In the genomic region with DNA sequence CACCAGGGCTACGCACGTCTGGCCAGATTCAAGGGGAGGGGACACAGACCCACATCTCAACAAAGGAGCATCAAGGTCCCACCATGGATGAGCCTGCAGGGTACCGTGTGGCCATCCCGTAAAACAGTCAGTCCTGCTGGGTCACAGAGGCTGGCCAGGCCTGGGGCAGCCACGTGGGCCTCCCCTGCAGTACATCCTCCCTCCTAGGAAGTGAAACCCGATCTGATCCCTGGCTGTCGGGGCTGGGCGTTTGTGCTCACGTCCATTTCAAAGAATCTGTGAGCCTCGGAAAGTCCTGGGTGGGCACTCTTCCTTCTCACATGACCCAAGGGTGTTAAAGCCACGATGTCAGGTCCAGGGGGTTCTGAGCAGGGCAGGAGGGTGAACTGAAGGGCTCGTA, we compare ENCODE assay signal across 26 cellular contexts. TPM values are rescaled to one million over a fixed set of nuclear protein-coding genes. Genes with fewer than 3 reads are reported as not detected.
DNase-seq lines count a peak whose midpoint lies in the region; ATAC-seq and TF ChIP-seq lines count a peak whose summit lies in the region.
"Had no signal": no experiment of that assay in that cellular context is flagged by ENCODE, and none has a peak within 500 bp of the region (broad histone marks: within the 10 kb centered on the region; RNA-seq: fewer than 3 reads in every experiment).

No MANE protein-coding gene starts in this region.

- no peaks in the 10 kb centered on the region for H3K27me3 ChIP-seq in H7 (ENCODE audit: control insufficient read depth, insufficient read depth, low read length)
- H3K27me3 ChIP-seq: transverse colon had no signal

- peaks cover 11% of the 10 kb centered on the region for H3K9me3 Mint-ChIP-seq in WTC11

- CTCF ChIA-PET in WTC11 (lab: Charles Lee), result no interaction called here

- DNase-seq in Ammon's horn (ENCODE audit: low spot score), result peak; percentile 52
- DNase-seq in H7, result peak; percentile 68
- DNase-seq in WTC11 (ENCODE audit: low spot score), result no peak
- peak; percentile 39 for DNase-seq in medulla oblongata (ENCODE audit: extremely low spot score)
- DNase-seq in pons (ENCODE audit: low spot score), result no peak
- DNase-seq in NCI-H1417 treated with DMSO at 0.1 percent for 48 hours (lab: John Stamatoyannopoulos, UW), result no peak
- DNase-seq in NCI-H2081 (lab: John Stamatoyannopoulos, UW), result no peak
- DNase-seq: ACHN; activated CD4-positive, alpha-beta T cell treated with anti-CD3 and anti-CD28 coated beads for 1 hour; activated CD8-positive, alpha-beta T cell treated with anti-CD3 and anti-CD28 coated beads, Interleukin-2, amount 10 ng/mL, durations not matched to agents 7 days and 5 days; activated effector memory CD4-positive, alpha-beta T cell treated with Interleukin-2 at 50 U/mL for 16 hours; activated T-cell treated with anti-CD3 and anti-CD28 coated beads for 4 hours; DMS53; effector memory CD4-positive, alpha-beta T cell; erythroblast; mesendoderm; NCI-H2171; NCI-H510A treated with DMSO at 0.1 percent for 48 hours; NK-92 treated with Interleukin-12 subunit alpha and Interleukin-12 subunit beta, amount 100 ng/mL, for 24 hours; spleen; T-helper 17 cell; transverse colon had no signal

- H3K27me3 Mint-ChIP-seq in WTC11 (ENCODE audit: low read depth), result no peaks in the 10 kb centered on the region

- H3K27ac Mint-ChIP-seq in WTC11, result no peak overlapping the region
- H3K27ac Mint-ChIP-seq: activated CD8-positive, alpha-beta T cell treated with anti-CD3 and anti-CD28 coated beads, Interleukin-2, amount 10 ng/mL, durations not matched to agents 7 days and 5 days; activated naive CD8-positive, alpha-beta T cell; T-helper 17 cell had no signal

- peaks cover 11% of the 10 kb centered on the region for H3K36me3 Mint-ChIP-seq in WTC11
- H3K36me3 Mint-ChIP-seq: activated naive CD8-positive, alpha-beta T cell had no signal

- H3K4me3 Mint-ChIP-seq in WTC11, result no peak overlapping the region
- H3K4me3 Mint-ChIP-seq: activated CD8-positive, alpha-beta T cell treated with anti-CD3 and anti-CD28 coated beads, Interleukin-2, amount 10 ng/mL, durations not matched to agents 7 days and 5 days; activated naive CD8-positive, alpha-beta T cell; T-helper 17 cell had no signal

- no peaks in the 10 kb centered on the region for H3K36me3 ChIP-seq in H7 (replicated peaks; ENCODE audit: control insufficient read depth, insufficient read depth, low read length)
- H3K36me3 ChIP-seq: HAP-1, spleen, transverse colon had no signal

- no peak overlapping the region for H3K4me3 ChIP-seq in H7 (ENCODE audit: insufficient read depth, low read depth, low read length)
- H3K4me3 ChIP-seq: HAP-1, SK-N-MC, spleen, transverse colon had no signal

- peaks cover 25% of the 10 kb centered on the region for H3K4me1 Mint-ChIP-seq in WTC11

- no peak for TF ChIP-seq CTCF in WTC11 (IDR thresholded peaks at IDR 0.05)

- POLR2A ChIA-PET in WTC11 (lab: Charles Lee), result no interaction called here

- ATAC-seq in WTC11, result no peak
- no peak for ATAC-seq in HG03280 (IDR thresholded peaks at IDR 0.05; ENCODE audit: unreplicated experiment)
- ATAC-seq: activated CD8-positive, alpha-beta T cell treated with anti-CD3 and anti-CD28 coated beads, Interleukin-2, amount 10 ng/mL, durations not matched to agents 7 days and 5 days; T-helper 17 cell had no signal

TF ChIP-seq in WTC11, 78 proteins besides CTCF, POLR2A, EP300 and RAD21:
- TF ChIP-seq NFE2L1 (CRISPR knock-in tag; IDR thresholded peaks at IDR 0.05) (no peak), FOXP1 (CRISPR knock-in tag; IDR thresholded peaks at IDR 0.05; ENCODE audit: borderline replicate concordance) (no peak)
- TF ChIP-seq, protein P1, sequence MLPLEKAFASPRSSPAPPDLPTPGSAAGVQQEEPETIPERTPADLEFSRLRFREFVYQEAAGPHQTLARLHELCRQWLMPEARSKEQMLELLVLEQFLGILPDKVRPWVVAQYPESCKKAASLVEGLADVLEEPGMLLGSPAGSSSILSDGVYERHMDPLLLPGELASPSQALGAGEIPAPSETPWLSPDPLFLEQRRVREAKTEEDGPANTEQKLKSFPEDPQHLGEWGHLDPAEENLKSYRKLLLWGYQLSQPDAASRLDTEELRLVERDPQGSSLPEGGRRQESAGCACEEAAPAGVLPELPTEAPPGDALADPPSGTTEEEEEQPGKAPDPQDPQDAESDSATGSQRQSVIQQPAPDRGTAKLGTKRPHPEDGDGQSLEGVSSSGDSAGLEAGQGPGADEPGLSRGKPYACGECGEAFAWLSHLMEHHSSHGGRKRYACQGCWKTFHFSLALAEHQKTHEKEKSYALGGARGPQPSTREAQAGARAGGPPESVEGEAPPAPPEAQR (CRISPR knock-in tag; IDR thresholded peaks at IDR 0.05), result no peak
- TF ChIP-seq, protein P2, sequence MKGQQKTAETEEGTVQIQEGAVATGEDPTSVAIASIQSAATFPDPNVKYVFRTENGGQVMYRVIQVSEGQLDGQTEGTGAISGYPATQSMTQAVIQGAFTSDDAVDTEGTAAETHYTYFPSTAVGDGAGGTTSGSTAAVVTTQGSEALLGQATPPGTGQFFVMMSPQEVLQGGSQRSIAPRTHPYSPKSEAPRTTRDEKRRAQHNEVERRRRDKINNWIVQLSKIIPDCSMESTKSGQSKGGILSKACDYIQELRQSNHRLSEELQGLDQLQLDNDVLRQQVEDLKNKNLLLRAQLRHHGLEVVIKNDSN (CRISPR knock-in tag; IDR thresholded peaks at IDR 0.05), result peak; percentile 51; the same call in 1 of the 2 replicates
- TF ChIP-seq, protein P3, sequence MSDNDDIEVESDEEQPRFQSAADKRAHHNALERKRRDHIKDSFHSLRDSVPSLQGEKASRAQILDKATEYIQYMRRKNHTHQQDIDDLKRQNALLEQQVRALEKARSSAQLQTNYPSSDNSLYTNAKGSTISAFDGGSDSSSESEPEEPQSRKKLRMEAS (CRISPR knock-in tag; IDR thresholded peaks at IDR 0.05), result peak; percentile 70
- TF ChIP-seq, protein P4, sequence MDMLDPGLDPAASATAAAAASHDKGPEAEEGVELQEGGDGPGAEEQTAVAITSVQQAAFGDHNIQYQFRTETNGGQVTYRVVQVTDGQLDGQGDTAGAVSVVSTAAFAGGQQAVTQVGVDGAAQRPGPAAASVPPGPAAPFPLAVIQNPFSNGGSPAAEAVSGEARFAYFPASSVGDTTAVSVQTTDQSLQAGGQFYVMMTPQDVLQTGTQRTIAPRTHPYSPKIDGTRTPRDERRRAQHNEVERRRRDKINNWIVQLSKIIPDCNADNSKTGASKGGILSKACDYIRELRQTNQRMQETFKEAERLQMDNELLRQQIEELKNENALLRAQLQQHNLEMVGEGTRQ (CRISPR knock-in tag; IDR thresholded peaks at IDR 0.05), result peak; percentile 23; the same call in 1 of the 2 replicates

RNA-seq across cellular contexts. Expression of a gene that starts 14.3 kb away (rescaled TPM):
- total RNA-seq in H7 (2014; rRNA removed; shearing (Covaris generic)), result 23.9 and 52.0 TPM in 2 replicates
- total RNA-seq in WTC11 (2021), result 36.0 to 38.1 TPM (median 37.5 TPM) in 3 replicates

Comparison
In these comparisons a context has a peak if more than half of its experiments do, and no peak if none do; other contexts are left out.
1. DNase-seq: peak in Ammon's horn (single experiment), H7 (single experiment) and medulla oblongata (single experiment); none in WTC11 (single experiment), pons (single experiment), NCI-H1417 treated with DMSO at 0.1 percent for 48 hours (single experiment) and NCI-H2081 (0 of 2).